8 cellular contexts compared by ENCODE assay signal in the genomic region with DNA sequence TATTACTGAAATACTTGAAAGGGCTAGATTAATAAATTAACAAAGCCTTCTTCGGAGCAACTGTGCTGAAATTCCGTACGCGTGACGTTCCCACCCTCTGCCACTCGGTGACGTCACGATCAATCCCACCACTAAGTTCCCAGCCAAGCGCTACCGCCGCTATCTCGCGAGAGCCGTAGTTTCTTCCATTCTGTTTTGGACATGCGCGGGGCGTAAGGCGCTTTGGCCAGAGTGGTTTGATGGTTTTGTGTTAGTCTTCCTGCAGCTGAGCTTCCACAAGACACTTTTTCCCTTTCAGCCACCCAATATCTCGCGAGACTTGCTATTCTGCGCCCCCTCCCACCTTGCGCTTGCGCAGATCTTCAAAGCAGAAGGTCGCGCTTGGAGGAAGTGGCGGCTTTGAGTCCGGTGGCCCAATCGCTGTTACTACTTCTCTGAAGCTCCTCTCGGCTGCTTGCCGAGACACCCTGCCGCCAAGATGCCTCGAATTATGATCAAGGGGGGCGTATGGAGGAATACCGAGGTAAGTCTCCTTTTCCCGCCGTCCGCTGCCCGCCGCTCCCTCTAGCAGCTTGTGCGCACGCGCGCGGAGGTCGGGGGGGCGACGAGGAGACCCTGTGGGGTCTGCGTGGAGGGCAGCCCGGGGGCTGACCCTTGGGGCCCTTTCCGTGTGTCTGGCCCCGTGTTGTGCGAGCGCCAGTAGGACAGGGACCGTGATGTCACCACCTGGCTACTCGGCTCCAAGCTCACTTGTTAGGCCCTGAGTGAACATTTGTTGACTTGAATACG. TPM values are rescaled to one million over a fixed set of nuclear protein-coding genes. Genes with fewer than 3 reads are reported as not detected.
DNase-seq lines count a peak whose midpoint lies in the region; ATAC-seq and TF ChIP-seq lines count a peak whose summit lies in the region.

A gene (plus strand): TSS at position 361 of the 789 bp plus-strand sequence. CDS start 118 bp downstream, at position 479.

- no peak within 1 kb of the TSS for H3K23ac ChIP-seq in trophoblast cell (ENCODE audit: low read length)

- H4K12ac ChIP-seq in trophoblast cell (ENCODE audit: low read depth, low read length) = peak within 1 kb of the TSS; percentile 70

- peak within 1 kb of the TSS; percentile 69 for H3K4me3 ChIP-seq in GM12875 (ENCODE audit: low read depth, low read length)
- H3K4me3 ChIP-seq in trophoblast cell (ENCODE audit: low read depth, low read length) = peak within 1 kb of the TSS; percentile 95
- H3K4me3 ChIP-seq in transverse colon = peak within 1 kb of the TSS; percentile 66 to 97 (median 82)

- WGBS in adipose tissue, 3 donors = 0% methylated on average over 55 to 56 of the region's 56 CpGs
- WGBS in trophoblast cell (ENCODE audit: extremely low coverage, insufficient coverage, insufficient read length) = no CpG with 5 or more reads among the region's 56 CpGs
- 0% methylated on average over 54 of the region's 56 CpGs; no CpG with 5 or more reads in 1 of the 2 donors for WGBS in transverse colon (ENCODE audit: low coverage in 1 of 2), 2 donors

- POLR2A ChIA-PET in T-cell (lab: Charles Lee) = interaction anchor here (0.5 to 0.6 kb wide), 4 partner anchors 19 to 1458 kb away, joined by 3 to 6 read pairs (median 4); a partner anchor contains a TSS

- H3K79me2 ChIP-seq in trophoblast cell (ENCODE audit: control insufficient read depth, insufficient read depth, low read length, poor library complexity) = peaks cover 8% of the 10 kb centered on the region

- H3K36me3 Mint-ChIP-seq in T-cell = peaks cover 12% of the 10 kb centered on the region

- peak within 1 kb of the TSS; percentile 93 for H3K4me2 ChIP-seq in trophoblast cell (ENCODE audit: low read length)

- no peak within 1 kb of the TSS for H2AK5ac ChIP-seq in trophoblast cell (ENCODE audit: low read length)

- H4K91ac ChIP-seq in trophoblast cell (ENCODE audit: low read depth, low read length) = peak within 1 kb of the TSS; percentile 88

- peak within 1 kb of the TSS; percentile 71 for H3K4ac ChIP-seq in trophoblast cell (ENCODE audit: low read depth, low read length)

- H3K79me1 ChIP-seq in trophoblast cell (ENCODE audit: low read length) = peaks cover 8% of the 10 kb centered on the region

- H2BK120ac ChIP-seq in trophoblast cell (ENCODE audit: insufficient read depth, low read length, poor library complexity) = peak within 1 kb of the TSS; percentile 62

- peak within 1 kb of the TSS; percentile 98 for H2AFZ ChIP-seq in trophoblast cell (ENCODE audit: insufficient read depth, low read length, poor library complexity)

- H3K9me3 ChIP-seq in trophoblast cell (ENCODE audit: insufficient read depth, low read depth, low read length) = no peaks in the 10 kb centered on the region
- no peaks in the 10 kb centered on the region for H3K9me3 ChIP-seq in transverse colon

- TF ChIP-seq CTCF in GM12875 (IDR thresholded peaks at IDR 0.05; ENCODE audit: borderline replicate concordance, insufficient read depth, low read depth, low read length) = no peak
- no peak for TF ChIP-seq CTCF in transverse colon (IDR thresholded peaks at IDR 0.05)

- peak within 1 kb of the TSS; percentile 96 for H3K18ac ChIP-seq in trophoblast cell (ENCODE audit: low read length)

- H3K27ac ChIP-seq in adipose tissue (ENCODE audit: low read depth, low read length) = peak within 1 kb of the TSS; percentile 84
- H3K27ac ChIP-seq in trophoblast cell (ENCODE audit: low read depth, low read length) = peak within 1 kb of the TSS; percentile 98
- H3K27ac ChIP-seq in transverse colon = peak within 1 kb of the TSS; percentile 91 to 98 (median 96)

- peaks cover 40 to 46% (median 46%) of the 10 kb centered on the region in 3 donors for H3K4me1 Mint-ChIP-seq in T-cell

- peak within 1 kb of the TSS; percentile 97 for H3K27ac Mint-ChIP-seq in T-cell

- no peak within 1 kb of the TSS for H2BK12ac ChIP-seq in trophoblast cell (ENCODE audit: low read length)

- no peaks in the 10 kb centered on the region for H3K27me3 Mint-ChIP-seq in T-cell

- H3K4me3 Mint-ChIP-seq in T-cell = peak within 1 kb of the TSS; percentile 90 to 96 (median 95)

- H3K36me3 ChIP-seq in trophoblast cell (ENCODE audit: control insufficient read depth in 1 of 2, insufficient read depth in 2 of 2, low read length in 2 of 2) (peaks cover 7 to 8% of the 10 kb centered on the region in 2 experiments), transverse colon (peaks cover 0 to 11% (median 4%) of the 10 kb centered on the region in 4 donors)

- peak within 1 kb of the TSS; percentile 95 for H3K14ac ChIP-seq in trophoblast cell (ENCODE audit: low read length)

- H2BK5ac ChIP-seq in trophoblast cell (ENCODE audit: low read depth, low read length, poor library complexity) = peak within 1 kb of the TSS; percentile 90

- TF ChIP-seq EP300 in transverse colon (IDR thresholded peaks at IDR 0.05; ENCODE audit: low read depth) = no peak

- in situ Hi-C loops in transverse colon (cut with MboI; ENCODE audit: low pct_ligation_motif_present in 1 of 4, low pct_unique_long_range_greater_than_20kb in 1 of 4, low sequenced_read_pairs in 3 of 4) = no loop called here

- TF ChIP-seq POLR2A in transverse colon (IDR thresholded peaks at IDR 0.05) = peak; percentile 93

- CTCF ChIA-PET in T-cell (lab: Charles Lee) = interaction anchor here in 1 of 2 donors (0.5 to 1.3 kb wide), 6 partner anchors 40 to 215 kb away, joined by 3 to 5 read pairs (median 4); a partner anchor contains a TSS

- H3K9ac ChIP-seq in trophoblast cell (ENCODE audit: low read length) = peak within 1 kb of the TSS; percentile 99

- H3K9me3 Mint-ChIP-seq in T-cell = no peaks in the 10 kb centered on the region

- ATAC-seq in HG02798 (IDR thresholded peaks at IDR 0.05; ENCODE audit: poor library complexity, unreplicated experiment) (peak; percentile 92), T-cell (replicated peaks in 1 of 4) (peak; percentile 84 to 89 (median 87))

- H3K27me3 ChIP-seq in trophoblast cell (ENCODE audit: insufficient read depth, low read length) (no peaks in the 10 kb centered on the region), transverse colon (no peaks in the 10 kb centered on the region)

- intact Hi-C loops in cardiac septum (cut with DNase I) = no loop called here
- intact Hi-C loops in transverse colon (cut with DNase I; ENCODE audit: low total_unique reads) = no loop called here

- DNase-seq in NCI-H1436 treated with DMSO at 0.1 percent for 48 hours (lab: John Stamatoyannopoulos, UW) (peak; percentile 93), T-cell (peak; percentile 77 to 93 (median 86)), cardiac septum (ENCODE audit: low spot score) (peak; percentile 95), trophoblast cell (peak; percentile 99 to 100), transverse colon (peak; percentile 95)

- peak within 1 kb of the TSS; percentile 94 for H4K8ac ChIP-seq in trophoblast cell (ENCODE audit: low read depth, low read length)

- peaks cover 0 to 8% of the 10 kb centered on the region in 2 experiments for H3K4me1 ChIP-seq in trophoblast cell (ENCODE audit: control insufficient read depth in 1 of 2, insufficient read depth in 2 of 2, low read length in 2 of 2)
- H3K4me1 ChIP-seq in transverse colon = peaks cover 8 to 32% (median 26%) of the 10 kb centered on the region in 4 donors

RNA-seq across cellular contexts. Expression of the gene that starts here (rescaled TPM):
- 10 to 100 TPM; 16.9 to 18.8 (median 17.9) TPM for total RNA-seq in T-cell
- 1 to 10 TPM; 6.5 to 8.4 (median 7.6) TPM for polyA plus RNA-seq in adipose tissue
- total RNA-seq in cardiac septum = 20.7 TPM
- 18.6 and 19.1 TPM in 2 replicates for polyA plus RNA-seq in trophoblast cell (2013)
- total RNA-seq in transverse colon = 10 to 100 TPM in 3 of 4 donors, 1 to 10 TPM in 1; 8.2 to 49.6 (median 15.2) TPM

Comparison
In these comparisons a context has a peak if more than half of its experiments do, and no peak if none do; other contexts are left out.
1. Peak in every context shown above with its lines: DNase-seq, ATAC-seq, H3K4me3 ChIP-seq and H3K27ac ChIP-seq.